In the genomic region with DNA sequence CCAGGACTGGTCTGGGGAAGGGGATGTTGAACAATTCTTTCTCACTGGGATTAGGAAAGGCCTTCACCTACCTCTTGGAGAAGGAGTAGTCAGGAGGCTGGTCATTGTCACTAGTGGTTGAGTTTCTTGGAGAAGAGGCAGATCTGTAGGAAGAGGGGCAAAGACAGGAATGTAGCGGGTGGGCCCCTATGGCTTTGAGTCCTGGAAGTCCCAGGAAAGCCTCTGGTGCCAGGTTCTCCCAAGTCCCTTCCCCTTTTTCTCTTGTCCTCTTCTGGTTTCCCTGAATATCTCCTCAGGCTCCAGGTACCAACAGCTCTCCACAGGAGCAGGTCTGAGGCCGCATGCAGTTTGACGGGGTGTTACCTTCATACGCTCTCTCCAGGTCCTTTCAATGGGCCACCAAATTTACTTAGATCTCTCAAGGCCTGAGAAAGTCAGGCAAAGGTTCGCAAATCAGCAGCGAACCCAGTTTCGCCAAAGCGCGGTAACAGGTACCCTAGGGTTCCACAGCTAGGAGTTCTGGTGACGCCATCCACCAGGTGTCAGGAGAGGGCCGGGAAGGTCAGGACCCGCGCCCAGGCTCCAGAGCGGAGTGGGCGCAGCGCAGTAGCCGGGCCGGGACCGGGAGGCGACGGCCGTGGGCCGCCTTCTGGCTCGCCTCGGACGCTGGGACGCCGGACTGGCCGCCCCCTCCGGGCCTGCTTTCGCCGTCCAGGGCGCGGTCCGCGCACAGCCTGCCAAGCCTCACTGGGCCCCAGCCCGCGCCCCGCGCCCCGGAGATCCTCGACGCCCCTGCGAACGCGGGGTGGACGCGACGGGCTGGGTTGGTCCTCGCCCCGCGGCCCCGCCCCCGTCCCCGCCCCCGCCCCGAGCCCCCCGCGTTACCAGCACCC, we compare ENCODE assay signal across 7 cellular contexts. TPM values are rescaled to one million over a fixed set of nuclear protein-coding genes. Genes with fewer than 3 reads are reported as not detected.
DNase-seq lines count a peak whose midpoint lies in the region; ATAC-seq and FAIRE-seq lines count a peak whose summit lies in the region.

No MANE protein-coding gene starts in this region.

- H3K36me3 ChIP-seq in SJCRH30 = no peaks in the 10 kb centered on the region
- peaks cover 11% of the 10 kb centered on the region for H3K36me3 ChIP-seq in skeletal muscle satellite cell (ENCODE audit: insufficient read depth, low read length)

- WGBS in right cardiac atrium = 10% methylated on average over 59 of the region's 59 CpGs

- H3K4me1 Mint-ChIP-seq in activated naive CD8-positive, alpha-beta T cell treated with anti-CD3 and anti-CD28 coated beads for 36 hours = peaks cover 28% of the 10 kb centered on the region

- peak; percentile 33 for ATAC-seq in GM18511 (IDR thresholded peaks at IDR 0.05; ENCODE audit: unreplicated experiment)
- ATAC-seq in HG03066 (IDR thresholded peaks at IDR 0.05; ENCODE audit: low read depth, unreplicated experiment) = peak; percentile 43
- ATAC-seq in right cardiac atrium = peak; percentile 58 to 62

- H3K4me3 Mint-ChIP-seq in activated naive CD8-positive, alpha-beta T cell treated with anti-CD3 and anti-CD28 coated beads for 36 hours = peak overlapping the region; percentile 67

- no peak overlapping the region for H3K27ac ChIP-seq in SJCRH30
- peak overlapping the region; percentile 0 for H3K27ac ChIP-seq in right cardiac atrium (ENCODE audit: low read length)

- H3K9me3 ChIP-seq in SJCRH30 (replicated peaks) = no peaks in the 10 kb centered on the region
- H3K9me3 ChIP-seq in right cardiac atrium (ENCODE audit: control insufficient read depth, low read length) = no peaks in the 10 kb centered on the region
- no peaks in the 10 kb centered on the region for H3K9me3 ChIP-seq in skeletal muscle satellite cell (replicated peaks; ENCODE audit: low read length)

- no peak overlapping the region for H3K27ac Mint-ChIP-seq in activated naive CD8-positive, alpha-beta T cell treated with anti-CD3 and anti-CD28 coated beads for 36 hours

- H3K27me3 Mint-ChIP-seq in activated naive CD8-positive, alpha-beta T cell treated with anti-CD3 and anti-CD28 coated beads for 36 hours = peaks cover 11% of the 10 kb centered on the region

- H3K4me2 ChIP-seq in skeletal muscle satellite cell (ENCODE audit: low read length) = peak overlapping the region; percentile 93

- peak overlapping the region; percentile 85 for H3K9ac ChIP-seq in skeletal muscle satellite cell (ENCODE audit: low read depth, low read length)

- intact Hi-C loops in right cardiac atrium (cut with DNase I) = no loop called here

- DNase-seq in SJCRH30 (no peak), right cardiac atrium (peak; percentile 49 to 77 (median 74)), RCC 7860 (ENCODE audit: low spot score) (no peak)
- DNase-seq in activated naive CD8-positive, alpha-beta T cell treated with anti-CD3 and anti-CD28 coated beads for 36 hours = peak; percentile 53

- peaks cover 2% of the 10 kb centered on the region for H3K9me3 Mint-ChIP-seq in activated naive CD8-positive, alpha-beta T cell treated with anti-CD3 and anti-CD28 coated beads for 36 hours

- H3K36me3 Mint-ChIP-seq in activated naive CD8-positive, alpha-beta T cell treated with anti-CD3 and anti-CD28 coated beads for 36 hours = peaks cover 3% of the 10 kb centered on the region

- H3K4me3 ChIP-seq in SJCRH30 = peak overlapping the region; percentile 61; the same call in 1 of the 2 replicates
- peak overlapping the region; percentile 60 for H3K4me3 ChIP-seq in right cardiac atrium (ENCODE audit: low read length)
- H3K4me3 ChIP-seq in skeletal muscle satellite cell (ENCODE audit: low read length) = peak overlapping the region; percentile 75

- no peak for FAIRE-seq in RCC 7860 (lab: Jason Lieb, UNC)

- H3K27me3 ChIP-seq in SJCRH30 (no peaks in the 10 kb centered on the region), right cardiac atrium (ENCODE audit: control insufficient read depth, insufficient read depth) (no peaks in the 10 kb centered on the region), skeletal muscle satellite cell (ENCODE audit: control insufficient read depth, insufficient read depth, low read length) (no peaks in the 10 kb centered on the region)

- H3K4me1 ChIP-seq in SJCRH30 = no peaks in the 10 kb centered on the region
- no peaks in the 10 kb centered on the region for H3K4me1 ChIP-seq in right cardiac atrium (ENCODE audit: control insufficient read depth, insufficient read depth, low read length)
- H3K4me1 ChIP-seq in skeletal muscle satellite cell (ENCODE audit: control insufficient read depth, insufficient read depth, low read length) = peaks cover 36% of the 10 kb centered on the region

RNA-seq across cellular contexts. Expression of a gene that starts 0.8 kb away (rescaled TPM):
- total RNA-seq in SJCRH30 (2014; rRNA removed; shearing (Covaris generic)) = 0.38 and 1.2 TPM in 2 replicates
- total RNA-seq in activated naive CD8-positive, alpha-beta T cell treated with anti-CD3 and anti-CD28 coated beads for 36 hours = 1 to 10 TPM in 1 of 2 experiments, under 1 TPM in 1; 0.64 to 1.3 TPM
- 1 to 10 TPM; 1.4 to 6.2 (median 3.1) TPM for total RNA-seq in right cardiac atrium
- 3.6 TPM for polyA plus RNA-seq in right cardiac atrium
- 17.7 and 23.6 TPM in 2 replicates for total RNA-seq in skeletal muscle satellite cell (2012; rRNA removed)

RNA-seq across cellular contexts. Expression of a gene that starts 30.8 kb away (rescaled TPM):
- total RNA-seq in SJCRH30 (2014; rRNA removed; shearing (Covaris generic)) = 236 and 239 TPM in 2 replicates
- total RNA-seq in activated naive CD8-positive, alpha-beta T cell treated with anti-CD3 and anti-CD28 coated beads for 36 hours = 10 to 100 TPM; 94.2 to 95.4 TPM
- total RNA-seq in right cardiac atrium = 100 to 1,000 TPM; 150 to 176 (median 168) TPM
- 135 TPM for polyA plus RNA-seq in right cardiac atrium
- total RNA-seq in skeletal muscle satellite cell (2012; rRNA removed) = 90.5 and 132 TPM in 2 replicates

RNA-seq across cellular contexts. Expression of a gene that starts 51.6 kb away (rescaled TPM):
- 1.5 and 2.5 TPM in 2 replicates for total RNA-seq in SJCRH30 (2014; rRNA removed; shearing (Covaris generic))
- 1 to 10 TPM; 6.5 to 6.9 TPM for total RNA-seq in activated naive CD8-positive, alpha-beta T cell treated with anti-CD3 and anti-CD28 coated beads for 36 hours
- total RNA-seq in right cardiac atrium = 10 to 100 TPM in 1 of 4 donors, 1 to 10 TPM in 3; 7.7 to 10.2 (median 8.4) TPM
- 4.6 TPM for polyA plus RNA-seq in right cardiac atrium
- total RNA-seq in skeletal muscle satellite cell (2012; rRNA removed) = 0.44 and 0.51 TPM in 2 replicates

RNA-seq across cellular contexts. Expression of a gene that starts 54.6 kb away (rescaled TPM):
- not detected in 2 replicates for total RNA-seq in SJCRH30 (2014; rRNA removed; shearing (Covaris generic))
- total RNA-seq in activated naive CD8-positive, alpha-beta T cell treated with anti-CD3 and anti-CD28 coated beads for 36 hours = 10 to 100 TPM; 32.0 to 34.2 TPM
- 1 to 10 TPM; 2.5 to 4.5 (median 3.2) TPM for total RNA-seq in right cardiac atrium
- polyA plus RNA-seq in right cardiac atrium = 1.8 TPM
- not detected in 2 replicates for total RNA-seq in skeletal muscle satellite cell (2012; rRNA removed)

Comparison
In these comparisons a context has a peak if more than half of its experiments do, and no peak if none do; other contexts are left out.
1. DNase-seq: peak in activated naive CD8-positive, alpha-beta T cell treated with anti-CD3 and anti-CD28 coated beads for 36 hours (single experiment) and right cardiac atrium (3 of 3); none in SJCRH30 (0 of 2) and RCC 7860 (single experiment).
2. Peak in every context shown above with its lines, with median percentiles within 50 percentile points of each other: ATAC-seq and H3K4me3 ChIP-seq.